In genomic region chr1:173161510-173162221, GRCh38 we compare ENCODE assay signal across 12 cellular contexts. TPM values are rescaled to one million over a fixed set of nuclear protein-coding genes. Genes with fewer than 3 reads are reported as not detected.
A peak's percentile ranks its signal among the peaks of the same experiment; 100 is the strongest.
DNase-seq lines count a peak whose midpoint lies in the region; ATAC-seq and TF ChIP-seq lines count a peak whose summit lies in the region.
"Had no signal": no experiment of that assay in that cellular context is flagged by ENCODE, and none has a peak within 500 bp of the region (broad histone marks: within the 10 kb centered on the region; RNA-seq: fewer than 3 reads in every experiment).

No MANE protein-coding gene starts in this region.

- POLR2A ChIA-PET in HCT116 (lab: Charles Lee): no interaction called here

- CTCF ChIA-PET in HCT116 (lab: Charles Lee): no interaction called here

- no peak overlapping the region for H3K9ac ChIP-seq in HCT116 (ENCODE audit: low read length)

- no peak for TF ChIP-seq RAD21 in HCT116 (IDR thresholded peaks at IDR 0.05; ENCODE audit: low read depth)

- H3K27me3 ChIP-seq in HCT116 (ENCODE audit: insufficient read depth, low read length) (no peaks in the 10 kb centered on the region), osteoblast (ENCODE audit: insufficient read depth, low read length) (no peaks in the 10 kb centered on the region), esophagus squamous epithelium (no peaks in the 10 kb centered on the region)
- H3K27me3 ChIP-seq: testis had no signal

- DNase-seq in HCT116 (ENCODE audit: low read depth, low spot score) (peak; percentile 3), RKO (ENCODE audit: low spot score) (peak; percentile 67), dedifferentiated amniotic fluid mesenchymal stem cell (ENCODE audit: extremely low spot score) (peak; percentile 31), osteoblast (ENCODE audit: insufficient read length, low spot score, missing footprints) (peak; percentile 1), esophagus squamous epithelium (lab: John Stamatoyannopoulos, UW) (no peak), NOMO-1 treated with dmso at 0.1 percent for 144 hours (lab: John Stamatoyannopoulos, UW; ENCODE audit: unreplicated experiment) (no peak)
- DNase-seq: activated B cell treated with CpG ODN at 0.5 μM for 24 hours, H9, midbrain, SHP77 treated with DMSO at 0.1 percent for 48 hours, testis had no signal

- RAD21 ChIA-PET in HCT116 (lab: Charles Lee; ENCODE audit: low non-redundant PET in 1 of 2, low total read pairs in 2 of 2, uncharacterized antibody in 2 of 2, unreplicated experiment in 2 of 2): no interaction called here

- H3K9me3 ChIP-seq in HCT116 (ENCODE audit: control insufficient read depth in 1 of 2, insufficient read depth in 1 of 2, low read depth in 1 of 2, low read length in 2 of 2): no peaks in the 10 kb centered on the region
- no peaks in the 10 kb centered on the region for H3K9me3 ChIP-seq in osteoblast (ENCODE audit: low read depth, low read length)
- H3K9me3 ChIP-seq in esophagus squamous epithelium: no peaks in the 10 kb centered on the region
- H3K9me3 ChIP-seq: testis had no signal

- TF ChIP-seq CTCF in HCT116 (IDR thresholded peaks at IDR 0.05 in 2 of 3, conservative IDR thresholded peaks at IDR 0.05 in 1 of 3; ENCODE audit: borderline replicate concordance in 1 of 3, insufficient read depth in 1 of 3, low read depth in 2 of 3, low read length in 2 of 3) (no peak), osteoblast (IDR thresholded peaks at IDR 0.05; ENCODE audit: extremely low read depth, low read depth, low read length) (no peak), esophagus squamous epithelium (IDR thresholded peaks at IDR 0.05) (no peak)

- no TSS peak for BruUV-seq in HCT116 (replicated peaks; lab: Mats Ljungman, UMichigan)

- no peak for TF ChIP-seq POLR2A in HCT116 (IDR thresholded peaks at IDR 0.05; ENCODE audit: borderline replicate concordance, extremely low read depth, insufficient read depth, insufficient read length)
- no peak for TF ChIP-seq POLR2A in esophagus squamous epithelium (IDR thresholded peaks at IDR 0.05)

- 52 to 53% methylated on average over 3 of the region's 3 CpGs for WGBS in esophagus squamous epithelium, 2 donors

- H3K79me2 ChIP-seq in HCT116 (ENCODE audit: insufficient read depth, low read length) (no peaks in the 10 kb centered on the region), osteoblast (ENCODE audit: insufficient read depth, low read length) (no peaks in the 10 kb centered on the region)

- H4K20me1 ChIP-seq in HCT116 (ENCODE audit: insufficient read depth) (no peaks in the 10 kb centered on the region), osteoblast (ENCODE audit: insufficient read depth, low read length) (no peaks in the 10 kb centered on the region)

- ATAC-seq in HCT116 (no peak), HG02981 (IDR thresholded peaks at IDR 0.05; ENCODE audit: unreplicated experiment) (no peak)

- H3K27ac ChIP-seq in HCT116 (ENCODE audit: low read depth, low read length): no peak overlapping the region
- H3K27ac ChIP-seq in osteoblast (ENCODE audit: low read depth, low read length): no peak overlapping the region
- H3K27ac ChIP-seq in esophagus squamous epithelium: no peak overlapping the region
- H3K27ac ChIP-seq: testis had no signal

- H3K4me1 ChIP-seq in HCT116 (ENCODE audit: control insufficient read depth in 1 of 2, insufficient read depth in 2 of 2, low read length in 2 of 2) (peaks cover 0 to 4% of the 10 kb centered on the region in 2 experiments; a peak in 2 of 4 replicates), osteoblast (ENCODE audit: insufficient read depth, low read length) (peaks cover 4% of the 10 kb centered on the region), esophagus squamous epithelium (no peaks in the 10 kb centered on the region)
- H3K4me1 ChIP-seq: testis had no signal

- H3K4me3 ChIP-seq in HCT116 (replicated peaks in 1 of 2; ENCODE audit: low read depth in 1 of 2, low read length in 2 of 2): no peak overlapping the region
- no peak overlapping the region for H3K4me3 ChIP-seq in osteoblast (ENCODE audit: insufficient read depth, low read length)
- H3K4me3 ChIP-seq in esophagus squamous epithelium: no peak overlapping the region
- H3K4me3 ChIP-seq: testis had no signal

- H3K4me2 ChIP-seq in HCT116 (ENCODE audit: low read length) (no peak overlapping the region), osteoblast (ENCODE audit: insufficient read depth, low read length) (no peak overlapping the region)

- no peaks in the 10 kb centered on the region for H3K9me2 ChIP-seq in HCT116 (ENCODE audit: insufficient read depth)

- intact Hi-C loops in HCT116 (cut with micrococcal nuclease) (no loop called here), esophagus squamous epithelium (cut with DNase I) (no loop called here)

- peak overlapping the region; percentile 79 for H2AFZ ChIP-seq in HCT116 (ENCODE audit: low read depth, low read length, poor library complexity, severe bottlenecking)
- H2AFZ ChIP-seq in osteoblast (ENCODE audit: low read length): no peak overlapping the region

- H3K36me3 ChIP-seq in HCT116 (ENCODE audit: control insufficient read depth in 1 of 2, insufficient read depth in 2 of 2, low read length in 2 of 2): no peaks in the 10 kb centered on the region
- H3K36me3 ChIP-seq in osteoblast (ENCODE audit: insufficient read depth, low read length): no peaks in the 10 kb centered on the region
- H3K36me3 ChIP-seq in esophagus squamous epithelium: no peaks in the 10 kb centered on the region

TF ChIP-seq in HCT116, 20 proteins besides CTCF, POLR2A, EP300 and RAD21:
- TF ChIP-seq FOSL1 (IDR thresholded peaks at IDR 0.05; ENCODE audit: low read depth) (peak; percentile 29; the same call in 1 of the 2 replicates), CEBPB (IDR thresholded peaks at IDR 0.05; ENCODE audit: low read depth) (no peak), SP1 (IDR thresholded peaks at IDR 0.05; ENCODE audit: low read depth) (no peak)
TF ChIP-seq in HCT116: peak in this region for 1.

RNA-seq across cellular contexts. Expression of gene TNFSF4, which starts 45.5 kb away (rescaled TPM):
- total RNA-seq in HCT116 (2021; ENCODE audit: unreplicated experiment) (0.89 TPM), osteoblast (0.59 and 1.1 TPM in 2 replicates), esophagus squamous epithelium (under 1 TPM in 2 of 4 donors, not detected in 2; 0.09 to 0.57 TPM)
- 0.48 and 0.57 TPM in 2 replicates for polyA plus RNA-seq in HCT116 (2012)

Comparison
In these comparisons a context has a peak if more than half of its experiments do, and no peak if none do; other contexts are left out.
1. DNase-seq: peak in HCT116 (single experiment), RKO (single experiment), dedifferentiated amniotic fluid mesenchymal stem cell (single experiment) and osteoblast (single experiment); none in esophagus squamous epithelium (single experiment) and NOMO-1 treated with dmso at 0.1 percent for 144 hours (single experiment).